ENCODE assay signal across 9 cellular contexts in the genomic region with DNA sequence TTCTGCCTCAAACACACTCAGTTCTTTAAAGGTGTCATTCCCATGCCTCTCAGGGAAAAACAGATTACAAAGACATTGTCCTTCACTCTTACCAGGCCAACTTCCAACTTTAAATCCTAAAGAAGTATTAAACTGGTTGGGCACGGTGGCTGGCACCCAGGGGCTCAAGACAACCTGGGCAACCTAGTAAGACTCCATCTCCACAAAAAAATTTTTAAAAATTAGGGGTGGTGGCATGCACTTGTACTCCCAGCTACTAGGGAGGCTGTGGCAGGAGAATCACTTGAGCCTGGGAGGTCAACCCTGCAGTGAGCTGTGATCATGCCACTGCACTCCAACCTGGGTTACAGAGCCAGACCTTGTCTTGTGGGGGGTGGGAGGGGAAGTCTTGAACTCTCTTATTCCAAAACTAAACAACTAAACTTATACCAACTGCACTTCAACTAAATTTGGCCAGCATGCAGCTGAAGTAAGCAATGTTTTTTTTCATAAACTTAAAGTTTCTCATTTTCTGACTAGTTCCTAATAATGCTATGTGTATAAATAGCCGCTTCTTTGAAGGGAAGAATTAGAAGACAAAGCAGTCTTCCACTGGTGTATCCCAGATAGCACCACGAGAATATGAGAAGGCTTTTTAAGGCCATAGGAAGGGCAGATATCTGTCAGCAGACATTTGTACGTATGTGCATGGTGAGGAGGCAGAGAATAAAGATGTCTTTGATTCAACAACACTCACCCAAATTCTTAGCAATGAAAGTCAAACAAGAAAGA. TPM values are rescaled to one million over a fixed set of nuclear protein-coding genes. Genes with fewer than 3 reads are reported as not detected.
DNase-seq lines count a peak whose midpoint lies in the region; ATAC-seq and TF ChIP-seq lines count a peak whose summit lies in the region.
"Had no signal": no experiment of that assay in that cellular context is flagged by ENCODE, and none has a peak within 500 bp of the region (broad histone marks: within the 10 kb centered on the region; RNA-seq: fewer than 3 reads in every experiment).

No MANE protein-coding gene starts in this region.

- H3K9me3 Mint-ChIP-seq in MCF 10A (ENCODE audit: unreplicated experiment), result no peaks in the 10 kb centered on the region

- no peak for DNase-seq in right atrium auricular region (ENCODE audit: low spot score)
- DNase-seq in Right ventricle myocardium inferior (ENCODE audit: missing footprints), result no peak
- peak; percentile 11 for DNase-seq in MCF 10A (ENCODE audit: unreplicated experiment)
- DNase-seq in NOMO-1 treated with dmso at 0.1 percent for 144 hours (lab: John Stamatoyannopoulos, UW; ENCODE audit: unreplicated experiment), result no peak
- DNase-seq: NCI-H2171 had no signal

- H3K36me3 Mint-ChIP-seq in MCF 10A (ENCODE audit: insufficient read depth, unreplicated experiment), result peaks cover 28% of the 10 kb centered on the region

- H3K27me3 Mint-ChIP-seq in MCF 10A (ENCODE audit: insufficient read depth, unreplicated experiment), result no peaks in the 10 kb centered on the region

- peak overlapping the region; percentile 65 to 71 for H3K4me3 ChIP-seq in right atrium auricular region
- H3K4me3 ChIP-seq in mononuclear cell (ENCODE audit: low read length), result peak overlapping the region; percentile 21

- peak overlapping the region; percentile 77 for H3K4me3 Mint-ChIP-seq in MCF 10A (ENCODE audit: unreplicated experiment)

- peak overlapping the region; percentile 88 to 92 for H3K27ac ChIP-seq in right atrium auricular region

- POLR2A ChIA-PET in MCF 10A (lab: Yijun Ruan, JAX), result interaction anchor here (0.6 to 8.5 kb wide), 26 partner anchors 8 to 1657 kb away, joined by 3 to 132 read pairs (median 7); a partner anchor contains a TSS

- BruUV-seq in MCF 10A (replicated peaks; lab: Mats Ljungman, UMichigan), result no TSS peak

- H3K4me1 ChIP-seq in right atrium auricular region, result peaks cover 0 to 38% of the 10 kb centered on the region in 2 donors
- H3K4me1 ChIP-seq in mononuclear cell (ENCODE audit: insufficient read depth, low read length), result peaks cover 65% of the 10 kb centered on the region

- intact Hi-C loops in Right ventricle myocardium inferior (cut with DNase I) (no loop called here), MCF 10A (cut with micrococcal nuclease) (loop anchor here (5.0 kb wide), 1 partner anchor 102 kb away; no protein-coding TSS in a partner anchor)

- peak overlapping the region; percentile 99 for H3K27ac Mint-ChIP-seq in MCF 10A (ENCODE audit: low read depth, unreplicated experiment)

- ATAC-seq in Right ventricle myocardium inferior (no peak), GM18498 (IDR thresholded peaks at IDR 0.05; ENCODE audit: unreplicated experiment) (no peak), HG03159 (IDR thresholded peaks at IDR 0.05; ENCODE audit: unreplicated experiment) (no peak), GM18511 (IDR thresholded peaks at IDR 0.05; ENCODE audit: unreplicated experiment) (no peak)

- TF ChIP-seq CTCF in right atrium auricular region (IDR thresholded peaks at IDR 0.05), result no peak
- TF ChIP-seq CTCF in MCF 10A (IDR thresholded peaks at IDR 0.05; ENCODE audit: unreplicated experiment), result no peak

- H3K27me3 ChIP-seq in right atrium auricular region (no peaks in the 10 kb centered on the region), mononuclear cell (ENCODE audit: insufficient read depth, low read length) (no peaks in the 10 kb centered on the region)

- no peaks in the 10 kb centered on the region for H3K36me3 ChIP-seq in right atrium auricular region

- H3K9me3 ChIP-seq in right atrium auricular region (no peaks in the 10 kb centered on the region), mononuclear cell (ENCODE audit: low read depth, low read length) (no peaks in the 10 kb centered on the region)

- peaks cover 30% of the 10 kb centered on the region for H3K4me1 Mint-ChIP-seq in MCF 10A (ENCODE audit: insufficient read depth, unreplicated experiment)

- CTCF ChIA-PET in MCF 10A (lab: Yijun Ruan, JAX), result interaction anchor here (0.7 to 1.1 kb wide), 4 partner anchors 20 to 259 kb away, joined by 3 to 6 read pairs (median 3); no protein-coding TSS in a partner anchor

RNA-seq across cellular contexts. Expression of a gene that starts 2.4 kb away (rescaled TPM):
- total RNA-seq in right atrium auricular region (10 to 100 TPM; 25.5 to 40.9 TPM), Right ventricle myocardium inferior (23.7 TPM), MCF 10A (2022) (45.6 and 60.9 TPM in 2 replicates), mononuclear cell (51.2 TPM)

RNA-seq across cellular contexts. Expression of a gene that starts 24.3 kb away (rescaled TPM):
- total RNA-seq in right atrium auricular region, result 10 to 100 TPM; 22.8 to 27.2 TPM
- 17.0 TPM for total RNA-seq in Right ventricle myocardium inferior
- total RNA-seq in MCF 10A (2022), result 60.5 and 65.8 TPM in 2 replicates
- 63.4 TPM for total RNA-seq in mononuclear cell

RNA-seq across cellular contexts. Expression of a gene that starts 59.6 kb away (rescaled TPM):
- total RNA-seq in right atrium auricular region (10 to 100 TPM; 17.1 to 19.4 TPM), Right ventricle myocardium inferior (25.7 TPM), MCF 10A (2022) (41.4 and 46.3 TPM in 2 replicates), mononuclear cell (7.7 TPM)
